Comparison of ENCODE assay signal across 8 cellular contexts in the genomic region with DNA sequence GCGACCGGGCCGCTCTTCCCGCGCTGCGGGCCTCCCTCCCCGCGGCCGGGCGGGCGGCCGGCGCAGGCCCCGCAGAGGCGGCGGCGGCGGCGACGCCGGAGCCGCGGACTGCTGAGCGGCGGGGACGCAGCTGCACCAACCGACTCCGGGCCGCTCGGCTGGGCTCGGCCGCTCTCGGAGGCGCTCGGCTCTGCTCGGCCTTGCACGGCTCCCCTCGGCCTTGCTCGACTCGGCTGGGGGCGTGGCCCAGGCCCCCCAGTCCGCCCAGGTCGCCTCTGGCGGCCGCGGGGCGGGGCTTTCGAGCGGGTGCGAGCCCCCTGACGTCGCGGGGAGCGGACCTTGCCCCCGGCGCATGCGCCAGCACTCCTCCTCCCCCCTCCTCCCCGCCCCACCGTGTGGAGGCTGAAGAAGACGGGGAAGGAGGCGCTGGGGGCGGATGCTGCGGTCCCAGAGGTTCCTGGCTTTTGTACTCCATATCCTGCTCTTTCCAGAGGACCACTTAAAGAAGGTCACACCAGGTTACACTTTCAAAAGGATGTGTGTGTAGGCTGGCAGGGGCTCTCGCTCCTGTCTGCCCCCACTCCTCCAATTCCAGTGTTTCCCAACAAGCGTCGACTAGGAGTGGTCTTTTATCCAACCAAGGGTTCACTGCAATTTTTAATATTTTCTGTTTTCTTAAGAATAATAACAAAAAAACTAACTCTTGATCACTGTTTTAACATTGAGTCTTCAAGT. TPM values are rescaled to one million over a fixed set of nuclear protein-coding genes. Genes with fewer than 3 reads are reported as not detected.
DNase-seq lines count a peak whose midpoint lies in the region; ATAC-seq and TF ChIP-seq lines count a peak whose summit lies in the region.

A gene with protein sequence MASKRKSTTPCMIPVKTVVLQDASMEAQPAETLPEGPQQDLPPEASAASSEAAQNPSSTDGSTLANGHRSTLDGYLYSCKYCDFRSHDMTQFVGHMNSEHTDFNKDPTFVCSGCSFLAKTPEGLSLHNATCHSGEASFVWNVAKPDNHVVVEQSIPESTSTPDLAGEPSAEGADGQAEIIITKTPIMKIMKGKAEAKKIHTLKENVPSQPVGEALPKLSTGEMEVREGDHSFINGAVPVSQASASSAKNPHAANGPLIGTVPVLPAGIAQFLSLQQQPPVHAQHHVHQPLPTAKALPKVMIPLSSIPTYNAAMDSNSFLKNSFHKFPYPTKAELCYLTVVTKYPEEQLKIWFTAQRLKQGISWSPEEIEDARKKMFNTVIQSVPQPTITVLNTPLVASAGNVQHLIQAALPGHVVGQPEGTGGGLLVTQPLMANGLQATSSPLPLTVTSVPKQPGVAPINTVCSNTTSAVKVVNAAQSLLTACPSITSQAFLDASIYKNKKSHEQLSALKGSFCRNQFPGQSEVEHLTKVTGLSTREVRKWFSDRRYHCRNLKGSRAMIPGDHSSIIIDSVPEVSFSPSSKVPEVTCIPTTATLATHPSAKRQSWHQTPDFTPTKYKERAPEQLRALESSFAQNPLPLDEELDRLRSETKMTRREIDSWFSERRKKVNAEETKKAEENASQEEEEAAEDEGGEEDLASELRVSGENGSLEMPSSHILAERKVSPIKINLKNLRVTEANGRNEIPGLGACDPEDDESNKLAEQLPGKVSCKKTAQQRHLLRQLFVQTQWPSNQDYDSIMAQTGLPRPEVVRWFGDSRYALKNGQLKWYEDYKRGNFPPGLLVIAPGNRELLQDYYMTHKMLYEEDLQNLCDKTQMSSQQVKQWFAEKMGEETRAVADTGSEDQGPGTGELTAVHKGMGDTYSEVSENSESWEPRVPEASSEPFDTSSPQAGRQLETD (minus strand): TSS at position 196 of the 735 bp plus-strand sequence. CDS start 112,815 bp downstream, outside the sequence.

- peaks cover 13% of the 10 kb centered on the region for H3K79me2 ChIP-seq in OCI-LY1 (ENCODE audit: insufficient read depth, low read length)

- H3K36me3 ChIP-seq in OCI-LY1 (ENCODE audit: insufficient read depth, low read length): peaks cover under 1% of the 10 kb centered on the region; the same call in 1 of the 2 replicates

- H3K9ac ChIP-seq in OCI-LY1 (ENCODE audit: low read length): peak within 1 kb of the TSS; percentile 86

- H3K9me3 Mint-ChIP-seq in endothelial cell (ENCODE audit: unreplicated experiment) (no peaks in the 10 kb centered on the region), mesothelial cell of epicardium (no peaks in the 10 kb centered on the region)

- H3K9me3 ChIP-seq in OCI-LY1 (ENCODE audit: low read length): no peaks in the 10 kb centered on the region

- no peaks in the 10 kb centered on the region for H3K27me3 ChIP-seq in OCI-LY1 (ENCODE audit: insufficient read depth, low read length)

- H2AFZ ChIP-seq in OCI-LY1 (ENCODE audit: low read length): peak within 1 kb of the TSS; percentile 40; the same call in 1 of the 2 replicates

- peak within 1 kb of the TSS; percentile 95 for H3K4me2 ChIP-seq in OCI-LY1 (ENCODE audit: low read length)

- H3F3A ChIP-seq in OCI-LY1 (ENCODE audit: insufficient read depth, low read length): no peaks in the 10 kb centered on the region

- H3K36me3 Mint-ChIP-seq in endothelial cell (ENCODE audit: low read depth, unreplicated experiment) (peaks cover 5% of the 10 kb centered on the region), mesothelial cell of epicardium (no peaks in the 10 kb centered on the region)

- peak; percentile 97 for ATAC-seq in GM21526 (IDR thresholded peaks at IDR 0.05; ENCODE audit: low FRiP score, unreplicated experiment)

- peak within 1 kb of the TSS; percentile 36 for H3K27ac Mint-ChIP-seq in endothelial cell (ENCODE audit: unreplicated experiment)
- H3K27ac Mint-ChIP-seq in mesothelial cell of epicardium: peak within 1 kb of the TSS; percentile 65

- H3K27me3 Mint-ChIP-seq in endothelial cell (ENCODE audit: unreplicated experiment) (peaks cover 8% of the 10 kb centered on the region), mesothelial cell of epicardium (ENCODE audit: low read depth) (peaks cover 4% of the 10 kb centered on the region)

- peak within 1 kb of the TSS; percentile 0 for H3K27ac ChIP-seq in OCI-LY1 (ENCODE audit: low read depth, low read length, poor library complexity, severe bottlenecking)

- TF ChIP-seq CTCF in OCI-LY1 (IDR thresholded peaks at IDR 0.05; ENCODE audit: low read length) (no peak), endothelial cell (IDR thresholded peaks at IDR 0.05; ENCODE audit: unreplicated experiment) (no peak), mesothelial cell of epicardium (IDR thresholded peaks at IDR 0.05; ENCODE audit: unreplicated experiment) (no peak)

- H3K4me1 Mint-ChIP-seq in endothelial cell (ENCODE audit: unreplicated experiment): peaks cover 27% of the 10 kb centered on the region
- H3K4me1 Mint-ChIP-seq in mesothelial cell of epicardium: peaks cover 14% of the 10 kb centered on the region

- no peaks in the 10 kb centered on the region for H3K9me2 ChIP-seq in OCI-LY1 (ENCODE audit: low read depth, low read length)

- DNase-seq in D341Med (ENCODE audit: low spot score): peak; percentile 100
- DNase-seq in HuH-7 (ENCODE audit: low spot score): peak; percentile 95
- peak; percentile 97 for DNase-seq in activated CD8-positive, alpha-beta memory T cell treated with anti-CD3 and anti-CD28 coated beads, Interleukin-2, amount 50 U/mL, for 48 hours
- peak; percentile 100 for DNase-seq in endothelial cell (ENCODE audit: low spot score)
- DNase-seq in mesothelial cell of epicardium (ENCODE audit: low spot score in 2 of 2, unreplicated experiment in 2 of 2): peak; percentile 97
- peak; percentile 98 for DNase-seq in stimulated activated CD8-positive, alpha-beta memory T cell treated with anti-CD3 and anti-CD28 coated beads, Interleukin-15, amount 100 ng/mL, for 48 hours (ENCODE audit: low read depth in 2 of 2)

- peak within 1 kb of the TSS; percentile 94 for H3K4me3 ChIP-seq in OCI-LY1 (ENCODE audit: low read depth, low read length, poor library complexity, severe bottlenecking)

- H3K4me3 Mint-ChIP-seq in endothelial cell (ENCODE audit: unreplicated experiment) (peak within 1 kb of the TSS; percentile 91), mesothelial cell of epicardium (peak within 1 kb of the TSS; percentile 79)

- no peaks in the 10 kb centered on the region for H4K20me1 ChIP-seq in OCI-LY1 (ENCODE audit: insufficient read depth, low read length)

- H3K4me1 ChIP-seq in OCI-LY1 (ENCODE audit: insufficient read depth, low read length, severe bottlenecking): peaks cover 19% of the 10 kb centered on the region

RNA-seq across cellular contexts. Expression of the gene that starts here (rescaled TPM):
- total RNA-seq in endothelial cell (ENCODE audit: unreplicated experiment): 20.9 TPM
- total RNA-seq in mesothelial cell of epicardium: 13.9 to 18.3 TPM (median 17.6 TPM) in 3 replicates

Comparison
In these comparisons a context has a peak if more than half of its experiments do, and no peak if none do; other contexts are left out.
1. Peak in every context shown above with its lines: DNase-seq, ATAC-seq, H3K4me3 ChIP-seq and H3K27ac ChIP-seq.